Comparison of ENCODE assay signal across 8 cellular contexts in the genomic region with DNA sequence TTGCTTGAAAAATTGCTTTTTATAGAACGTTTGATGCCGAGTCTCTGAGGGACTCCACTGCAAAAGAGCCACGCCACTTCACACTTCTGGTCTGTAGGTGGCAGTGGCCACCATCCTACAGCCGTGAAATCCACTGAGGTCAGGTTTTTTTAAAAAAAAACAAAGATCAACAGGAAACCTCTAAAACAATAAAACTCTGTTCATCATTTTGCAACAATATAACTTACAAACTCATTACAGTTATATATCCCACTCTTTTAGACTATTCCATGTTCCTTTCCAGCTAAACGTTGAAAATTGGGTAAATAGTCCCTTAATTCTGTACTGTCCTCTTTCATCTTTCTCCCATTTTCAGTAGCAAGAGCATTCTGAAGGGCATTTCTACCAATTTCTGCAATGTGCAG.
DNase-seq lines count a peak whose midpoint lies in the region; ATAC-seq and TF ChIP-seq lines count a peak whose summit lies in the region.

No MANE protein-coding gene starts in this region.

- H3K4me3 Mint-ChIP-seq in activated naive CD8-positive, alpha-beta T cell treated with anti-CD3 and anti-CD28 coated beads for 36 hours, result no peak overlapping the region
- H3K4me3 Mint-ChIP-seq in stimulated activated naive CD8-positive, alpha-beta T cell treated with anti-CD3 and anti-CD28 coated beads, Interleukin-15, amount 100 ng/mL, for 72 hours, result no peak overlapping the region

- TF ChIP-seq CTCF in C4-2B (conservative IDR thresholded peaks at IDR 0.05) (peak; percentile 96), hepatocyte (IDR thresholded peaks at IDR 0.05; ENCODE audit: poor library complexity) (peak; percentile 98)

- H3K27me3 Mint-ChIP-seq in activated naive CD8-positive, alpha-beta T cell treated with anti-CD3 and anti-CD28 coated beads for 36 hours, result peaks cover 4% of the 10 kb centered on the region
- no peaks in the 10 kb centered on the region for H3K27me3 Mint-ChIP-seq in stimulated activated naive CD8-positive, alpha-beta T cell treated with anti-CD3 and anti-CD28 coated beads, Interleukin-15, amount 100 ng/mL, for 72 hours

- H3K9me3 Mint-ChIP-seq in activated naive CD8-positive, alpha-beta T cell treated with anti-CD3 and anti-CD28 coated beads for 36 hours, result no peaks in the 10 kb centered on the region
- H3K9me3 Mint-ChIP-seq in stimulated activated naive CD8-positive, alpha-beta T cell treated with anti-CD3 and anti-CD28 coated beads, Interleukin-15, amount 100 ng/mL, for 72 hours, result no peaks in the 10 kb centered on the region

- DNase-seq in NCI-H2081 treated with DMSO at 0.1 percent for 48 hours (lab: John Stamatoyannopoulos, UW) (peak; percentile 33), hepatocyte (ENCODE audit: low spot score) (peak; percentile 67), ureter (ENCODE audit: low spot score) (no peak)
- DNase-seq in activated naive CD8-positive, alpha-beta T cell treated with anti-CD3 and anti-CD28 coated beads for 36 hours, result peak; percentile 12
- peak in 1 of 2 donors; percentile 8 for DNase-seq in stimulated activated naive CD8-positive, alpha-beta T cell treated with anti-CD3 and anti-CD28 coated beads, Interleukin-15, amount 100 ng/mL, for 72 hours

- no peaks in the 10 kb centered on the region for H3K27me3 ChIP-seq in hepatocyte

- no peaks in the 10 kb centered on the region for H3K9me3 ChIP-seq in hepatocyte (ENCODE audit: low read depth)

- no peaks in the 10 kb centered on the region for H3K4me1 Mint-ChIP-seq in activated naive CD8-positive, alpha-beta T cell treated with anti-CD3 and anti-CD28 coated beads for 36 hours
- no peaks in the 10 kb centered on the region for H3K4me1 Mint-ChIP-seq in stimulated activated naive CD8-positive, alpha-beta T cell treated with anti-CD3 and anti-CD28 coated beads, Interleukin-15, amount 100 ng/mL, for 72 hours

- no peak overlapping the region for H2AFZ ChIP-seq in hepatocyte

- H4K20me1 ChIP-seq in hepatocyte (ENCODE audit: insufficient read depth, poor library complexity, severe bottlenecking), result no peaks in the 10 kb centered on the region

- no peak overlapping the region for H3K4me2 ChIP-seq in hepatocyte

- no peaks in the 10 kb centered on the region for H3K36me3 Mint-ChIP-seq in activated naive CD8-positive, alpha-beta T cell treated with anti-CD3 and anti-CD28 coated beads for 36 hours

- peak; percentile 91 for ATAC-seq in GM18519 (IDR thresholded peaks at IDR 0.05; ENCODE audit: low FRiP score, unreplicated experiment)
- peak; percentile 79 for ATAC-seq in HG03064 (IDR thresholded peaks at IDR 0.05; ENCODE audit: low read depth, unreplicated experiment)
- peak; percentile 66 for ATAC-seq in stimulated activated naive CD8-positive, alpha-beta T cell treated with anti-CD3 and anti-CD28 coated beads, Interleukin-15, amount 100 ng/mL, for 72 hours

- no peak overlapping the region for H3K27ac Mint-ChIP-seq in activated naive CD8-positive, alpha-beta T cell treated with anti-CD3 and anti-CD28 coated beads for 36 hours
- no peak overlapping the region for H3K27ac Mint-ChIP-seq in stimulated activated naive CD8-positive, alpha-beta T cell treated with anti-CD3 and anti-CD28 coated beads, Interleukin-15, amount 100 ng/mL, for 72 hours

- H3K4me3 ChIP-seq in hepatocyte, result no peak overlapping the region

- no peaks in the 10 kb centered on the region for H3K4me1 ChIP-seq in hepatocyte (ENCODE audit: insufficient read depth)

- no peaks in the 10 kb centered on the region for H3K9me2 ChIP-seq in hepatocyte (replicated peaks; ENCODE audit: insufficient read depth)

- H3K79me2 ChIP-seq in hepatocyte, result no peaks in the 10 kb centered on the region

- H3K36me3 ChIP-seq in hepatocyte (replicated peaks; ENCODE audit: insufficient read depth, low read depth), result no peaks in the 10 kb centered on the region

- H3K27ac ChIP-seq in C4-2B (no peak overlapping the region), hepatocyte (no peak overlapping the region)

- WGBS in hepatocyte (ENCODE audit: low lambda C conversion rate, missing lambda C conversion rate), result 9% methylated on average over 5 of the region's 5 CpGs
